In genomic region chr15:92879949-92880725, GRCh38 we compare ENCODE assay signal across 9 cellular contexts. TPM values are rescaled to one million over a fixed set of nuclear protein-coding genes. Genes with fewer than 3 reads are reported as not detected.
A peak's percentile ranks its signal among the peaks of the same experiment; 100 is the strongest.
DNase-seq lines count a peak whose midpoint lies in the region; ATAC-seq, FAIRE-seq and TF ChIP-seq lines count a peak whose summit lies in the region.
"Had no signal": no experiment of that assay in that cellular context is flagged by ENCODE, and none has a peak within 500 bp of the region (broad histone marks: within the 10 kb centered on the region; RNA-seq: fewer than 3 reads in every experiment).

No MANE protein-coding gene starts in this region.

- H3K36me3 ChIP-seq in keratinocyte (ENCODE audit: control insufficient read depth in 2 of 2, extremely low read depth in 1 of 2, insufficient read depth in 2 of 2, low read length in 2 of 2), result no peaks in the 10 kb centered on the region
- H3K36me3 ChIP-seq in stomach, result peaks cover 0 to 3% (median 0%) of the 10 kb centered on the region in 4 donors

- no peak for FAIRE-seq in keratinocyte (lab: Jason Lieb, UNC)
- FAIRE-seq: small intestine had no signal

- intact Hi-C loops in activated CD4-positive, alpha-beta memory T cell treated with anti-CD3 and anti-CD28 coated beads for 36 hours (cut with micrococcal nuclease), result no loop called here
- intact Hi-C loops in stomach (cut with DNase I; ENCODE audit: low total_unique reads), result no loop called here

- H3K9me3 ChIP-seq in keratinocyte (ENCODE audit: control insufficient read depth, low read depth, low read length) (no peaks in the 10 kb centered on the region), stomach (no peaks in the 10 kb centered on the region)

- ATAC-seq in GM21723 (IDR thresholded peaks at IDR 0.05; ENCODE audit: unreplicated experiment), result no peak

- H3K9ac ChIP-seq in keratinocyte (ENCODE audit: control insufficient read depth, extremely low read depth, insufficient read depth, low read length), result no peak overlapping the region

- peak; percentile 50 for DNase-seq in activated CD4-positive, alpha-beta T cell treated with anti-CD3 and anti-CD28 coated beads, Interleukin-2, amount 10 ng/mL, durations not matched to agents 7 days and 5 days
- DNase-seq in activated CD4-positive, alpha-beta T cell treated with anti-CD3 and anti-CD28 coated beads, Interleukin-2, amount 50 U/mL, for 48 hours, result no peak
- DNase-seq in activated CD4-positive, alpha-beta memory T cell treated with anti-CD3 and anti-CD28 coated beads for 36 hours, result peak; percentile 37
- DNase-seq in keratinocyte (ENCODE audit: low read depth, low spot score) (no peak), stomach (no peak), amygdala (lab: John Stamatoyannopoulos, UW) (no peak)
- DNase-seq in activated CD4-positive, CD25-positive, alpha-beta regulatory T cell (lab: John Stamatoyannopoulos, UW), result no peak

- peaks cover 21% of the 10 kb centered on the region for H3K36me3 Mint-ChIP-seq in activated CD4-positive, alpha-beta T cell treated with anti-CD3 and anti-CD28 coated beads, Interleukin-2, amount 10 ng/mL, durations not matched to agents 7 days and 5 days (ENCODE audit: low read depth)
- peaks cover 18% of the 10 kb centered on the region for H3K36me3 Mint-ChIP-seq in activated CD4-positive, alpha-beta memory T cell treated with anti-CD3 and anti-CD28 coated beads for 36 hours

- POLR2A ChIA-PET in activated CD4-positive, alpha-beta T cell treated with anti-CD3 and anti-CD28 coated beads, Interleukin-2, amount 10 ng/mL, durations not matched to agents 7 days and 5 days (lab: Charles Lee), result interaction anchor here (0.6 kb wide), 2 partner anchors 9 to 71 kb away, joined by 3 to 5 read pairs; no protein-coding TSS in a partner anchor
- POLR2A ChIA-PET in activated CD4-positive, alpha-beta memory T cell treated with anti-CD3 and anti-CD28 coated beads for 36 hours (lab: Charles Lee), result interaction anchor here (0.6 to 18.2 kb wide), 7 partner anchors 16 to 70 kb away, joined by 3 to 733 read pairs (median 135); partner anchors contain the start of gene CHD2

- TF ChIP-seq CTCF in keratinocyte (optimal IDR thresholded peaks at IDR 0.05 in 1 of 3, IDR thresholded peaks at IDR 0.05 in 1 of 3, conservative IDR thresholded peaks at IDR 0.05 in 1 of 3; ENCODE audit: extremely low read depth in 1 of 3, insufficient read depth in 2 of 3, low read length in 3 of 3) (no peak), stomach (IDR thresholded peaks at IDR 0.05) (no peak)

- H3K4me1 Mint-ChIP-seq in activated CD4-positive, alpha-beta T cell treated with anti-CD3 and anti-CD28 coated beads, Interleukin-2, amount 10 ng/mL, durations not matched to agents 7 days and 5 days, result peaks cover 42% of the 10 kb centered on the region
- peaks cover 32% of the 10 kb centered on the region for H3K4me1 Mint-ChIP-seq in activated CD4-positive, alpha-beta memory T cell treated with anti-CD3 and anti-CD28 coated beads for 36 hours (ENCODE audit: low read depth)

- peak overlapping the region; percentile 95 for H3K27ac Mint-ChIP-seq in activated CD4-positive, alpha-beta T cell treated with anti-CD3 and anti-CD28 coated beads, Interleukin-2, amount 10 ng/mL, durations not matched to agents 7 days and 5 days
- H3K27ac Mint-ChIP-seq in activated CD4-positive, alpha-beta memory T cell treated with anti-CD3 and anti-CD28 coated beads for 36 hours, result peak overlapping the region; percentile 97

- H3K27me3 ChIP-seq in keratinocyte (ENCODE audit: control insufficient read depth, extremely low read depth, insufficient read depth, low read length), result no peaks in the 10 kb centered on the region
- no peaks in the 10 kb centered on the region for H3K27me3 ChIP-seq in stomach

- CTCF ChIA-PET in activated CD4-positive, alpha-beta T cell treated with anti-CD3 and anti-CD28 coated beads, Interleukin-2, amount 10 ng/mL, durations not matched to agents 7 days and 5 days (lab: Charles Lee), result interaction anchor here (0.8 to 2.3 kb wide), 12 partner anchors 10 to 75 kb away, joined by 3 to 7 read pairs (median 4); partner anchors contain the start of gene CHD2
- CTCF ChIA-PET in activated CD4-positive, alpha-beta memory T cell treated with anti-CD3 and anti-CD28 coated beads for 36 hours (lab: Charles Lee), result interaction anchor here (1.0 to 8.5 kb wide), 6 partner anchors 36 to 83 kb away, joined by 3 to 79 read pairs (median 5); no protein-coding TSS in a partner anchor

- H3K27ac ChIP-seq in keratinocyte (ENCODE audit: control insufficient read depth, insufficient read depth, low read length) (no peak overlapping the region), stomach (peak overlapping the region; percentile 44 to 100 (median 98))

- H3K4me2 ChIP-seq in keratinocyte (ENCODE audit: control insufficient read depth, extremely low read depth, insufficient read depth, low read depth, low read length), result no peak overlapping the region

- H3K4me1 ChIP-seq in keratinocyte (ENCODE audit: control insufficient read depth, extremely low read depth, insufficient read depth, low read length), result peaks cover 16% of the 10 kb centered on the region
- H3K4me1 ChIP-seq in stomach, result peaks cover 8 to 33% (median 13%) of the 10 kb centered on the region in 4 donors

- no peak for TF ChIP-seq POLR2A in stomach (IDR thresholded peaks at IDR 0.05)

- dilution Hi-C loops in keratinocyte (cut with MboI; ENCODE audit: extremely low pct_ligation_motif_present, low sequenced_read_pairs), result no loop called here

- 92 to 97% (median 95%) methylated on average over 7 of the region's 7 CpGs for WGBS in stomach, 5 donors

- H3K27me3 Mint-ChIP-seq in activated CD4-positive, alpha-beta T cell treated with anti-CD3 and anti-CD28 coated beads, Interleukin-2, amount 10 ng/mL, durations not matched to agents 7 days and 5 days, result no peaks in the 10 kb centered on the region
- H3K27me3 Mint-ChIP-seq in activated CD4-positive, alpha-beta memory T cell treated with anti-CD3 and anti-CD28 coated beads for 36 hours, result no peaks in the 10 kb centered on the region

- peak overlapping the region; percentile 69 for H2AFZ ChIP-seq in keratinocyte (ENCODE audit: control insufficient read depth, low read length)

- no peaks in the 10 kb centered on the region for H3K9me3 Mint-ChIP-seq in activated CD4-positive, alpha-beta T cell treated with anti-CD3 and anti-CD28 coated beads, Interleukin-2, amount 10 ng/mL, durations not matched to agents 7 days and 5 days
- no peaks in the 10 kb centered on the region for H3K9me3 Mint-ChIP-seq in activated CD4-positive, alpha-beta memory T cell treated with anti-CD3 and anti-CD28 coated beads for 36 hours

- H3K4me3 Mint-ChIP-seq in activated CD4-positive, alpha-beta T cell treated with anti-CD3 and anti-CD28 coated beads, Interleukin-2, amount 10 ng/mL, durations not matched to agents 7 days and 5 days, result peak overlapping the region; percentile 53
- peak overlapping the region; percentile 45 for H3K4me3 Mint-ChIP-seq in activated CD4-positive, alpha-beta memory T cell treated with anti-CD3 and anti-CD28 coated beads for 36 hours

- H3K79me2 ChIP-seq in keratinocyte (ENCODE audit: control insufficient read depth, insufficient read depth, low read length), result peaks cover 28% of the 10 kb centered on the region

- no peaks in the 10 kb centered on the region for H4K20me1 ChIP-seq in keratinocyte (ENCODE audit: control insufficient read depth, extremely low read depth, insufficient read depth, low read length)

- H3K4me3 ChIP-seq in keratinocyte (ENCODE audit: control insufficient read depth in 2 of 3, extremely low read depth in 1 of 3, insufficient read depth in 2 of 3, low read depth in 1 of 3, low read length in 3 of 3) (no peak overlapping the region), stomach (no peak overlapping the region)

- TF ChIP-seq EP300 in stomach (IDR thresholded peaks at IDR 0.05), result no peak

- no peaks in the 10 kb centered on the region for H3K9me1 ChIP-seq in keratinocyte (ENCODE audit: control insufficient read depth, extremely low read depth, insufficient read depth, low read length)

RNA-seq across cellular contexts. Expression of gene CHD2, which starts 20.0 kb away (rescaled TPM):
- total RNA-seq in activated CD4-positive, alpha-beta T cell treated with anti-CD3 and anti-CD28 coated beads, Interleukin-2, amount 10 ng/mL, durations not matched to agents 7 days and 5 days, result 100 to 1,000 TPM; 129 to 148 TPM
- total RNA-seq in activated CD4-positive, alpha-beta memory T cell treated with anti-CD3 and anti-CD28 coated beads for 36 hours, result 100 to 1,000 TPM; 113 to 121 TPM
- polyA plus RNA-seq in keratinocyte (35.3 to 62.0 TPM (median 50.8 TPM) in 3 replicates), stomach (10 to 100 TPM; 21.5 to 29.5 (median 23.5) TPM)
- polyA plus RNA-seq in keratinocyte (2011; ENCODE audit: low read depth), result 361 TPM
- polyA plus RNA-seq in keratinocyte (2011; cell fraction: cytosol; rRNA removed), result 35.2 and 40.9 TPM in 2 replicates
- polyA plus RNA-seq in keratinocyte (2011; cell fraction: nucleus; rRNA removed), result 193 and 213 TPM in 2 replicates
- polyA plus RNA-seq in keratinocyte (2012; ENCODE audit: low replicate concordance), result 30.4 and 63.0 TPM in 2 replicates
- 64.5 to 125 TPM (median 70.1 TPM) in 3 replicates for polyA minus RNA-seq in keratinocyte
- polyA minus RNA-seq in keratinocyte (2011; cell fraction: cytosol; rRNA and poly(A)+ RNA removed), result 31.3 TPM
- polyA minus RNA-seq in keratinocyte (2011; cell fraction: nucleus; rRNA and poly(A)+ RNA removed), result 143 and 290 TPM in 2 replicates
- total RNA-seq in stomach, result 100 to 1,000 TPM; 124 to 833 (median 164) TPM

Comparison
In these comparisons a context has a peak if more than half of its experiments do, and no peak if none do; other contexts are left out.
1. DNase-seq: peak in activated CD4-positive, alpha-beta T cell treated with anti-CD3 and anti-CD28 coated beads, Interleukin-2, amount 10 ng/mL, durations not matched to agents 7 days and 5 days (single experiment) and activated CD4-positive, alpha-beta memory T cell treated with anti-CD3 and anti-CD28 coated beads for 36 hours (single experiment); none in activated CD4-positive, alpha-beta T cell treated with anti-CD3 and anti-CD28 coated beads, Interleukin-2, amount 50 U/mL, for 48 hours (0 of 2), keratinocyte (single experiment), stomach (single experiment), activated CD4-positive, CD25-positive, alpha-beta regulatory T cell (0 of 4) and amygdala (0 of 56).